10 cellular contexts compared by ENCODE assay signal in genomic region chr19:55451522-55452380, GRCh38. TPM values are rescaled to one million over a fixed set of nuclear protein-coding genes. Genes with fewer than 3 reads are reported as not detected.
A peak's percentile ranks its signal among the peaks of the same experiment; 100 is the strongest.
DNase-seq lines count a peak whose midpoint lies in the region; ATAC-seq, FAIRE-seq and TF ChIP-seq lines count a peak whose summit lies in the region.
"Had no signal": no experiment of that assay in that cellular context is flagged by ENCODE, and none has a peak within 500 bp of the region (broad histone marks: within the 10 kb centered on the region; RNA-seq: fewer than 3 reads in every experiment).

No MANE protein-coding gene starts in this region.

- POLR2A ChIA-PET in A549 (lab: Yijun Ruan, JAX): interaction anchor here (1.3 kb wide), 1 partner anchor 45 kb away, joined by 4 read pairs; no protein-coding TSS in a partner anchor

- H3K36me3 ChIP-seq in vagina: peaks cover 0 to 5% of the 10 kb centered on the region in 2 donors

- H3K27me3 ChIP-seq in vagina: peaks cover 17% of the 10 kb centered on the region

- TF ChIP-seq CTCF in A549 (IDR thresholded peaks at IDR 0.05) (no peak), GM20000 (IDR thresholded peaks at IDR 0.05; ENCODE audit: extremely low read depth, missing control alignments) (no peak), vagina (IDR thresholded peaks at IDR 0.05) (no peak)

- H3K27ac ChIP-seq in A549: peak overlapping the region in 1 of 2 experiments; percentile 68; a peak in 3 of 6 replicates
- no peak overlapping the region for H3K27ac ChIP-seq in vagina

- peak overlapping the region; percentile 78 for H3K4me3 Mint-ChIP-seq in activated naive CD8-positive, alpha-beta T cell

- TF ChIP-seq POLR2A in A549 (IDR thresholded peaks at IDR 0.05; ENCODE audit: low read length) (no peak), vagina (IDR thresholded peaks at IDR 0.05) (no peak)

- peak overlapping the region; percentile 98 for H3K4me2 ChIP-seq in A549

- H3K4me1 ChIP-seq in A549 (peaks cover 32% of the 10 kb centered on the region), vagina (peaks cover 28% of the 10 kb centered on the region)

- ATAC-seq in A549: peak in 1 of 2 experiments; percentile 7; a peak in 1 of 6 replicates
- no peak for ATAC-seq in GM19397 (IDR thresholded peaks at IDR 0.05; ENCODE audit: unreplicated experiment)
- ATAC-seq in GM19035 (IDR thresholded peaks at IDR 0.05; ENCODE audit: unreplicated experiment): no peak
- ATAC-seq: activated CD4-positive, CD25-positive, alpha-beta regulatory T cell treated with anti-CD3 and anti-CD28 coated beads, Interleukin-2, amount 50 U/mL, for 24 hours had no signal

- TF ChIP-seq RAD21 in A549 (conservative IDR thresholded peaks at IDR 0.05 in 1 of 2, IDR thresholded peaks at IDR 0.05 in 1 of 2): no peak

- intact Hi-C loops in vagina (cut with DNase I): no loop called here

- no peak for FAIRE-seq in A549 (lab: Jason Lieb, UNC)

- H3K27ac Mint-ChIP-seq in activated naive CD8-positive, alpha-beta T cell: no peak overlapping the region

- peaks cover 7% of the 10 kb centered on the region for H3K36me3 Mint-ChIP-seq in activated naive CD8-positive, alpha-beta T cell

- H3K27me3 Mint-ChIP-seq in activated naive CD8-positive, alpha-beta T cell: peaks cover 3% of the 10 kb centered on the region

- WGBS in A549 (ENCODE audit: missing lambda C conversion rate): 4% methylated on average over 25 of the region's 82 CpGs

- DNase-seq in A549 (ENCODE audit: low read depth in 1 of 2, low spot score in 1 of 2): no peak
- DNase-seq in GM20000 (ENCODE audit: low spot score): peak; percentile 65
- DNase-seq in left kidney (ENCODE audit: low read depth, low spot score): peak; percentile 67
- no peak for DNase-seq in OCI-M1 (lab: John Stamatoyannopoulos, UW)
- DNase-seq in vagina (ENCODE audit: extremely low spot score in 2 of 2): no peak
- DNase-seq: stimulated activated CD4-positive, alpha-beta T cell treated with anti-CD3 and anti-CD28 coated beads, Interleukin-1b, Interleukin-23, amount 100 ng/mL, for 48 hours had no signal

- no peaks in the 10 kb centered on the region for H3K9me3 ChIP-seq in A549
- no peaks in the 10 kb centered on the region for H3K9me3 ChIP-seq in vagina

- peaks cover 8% of the 10 kb centered on the region for H3K4me1 Mint-ChIP-seq in activated naive CD8-positive, alpha-beta T cell (ENCODE audit: low read depth)

- CTCF ChIA-PET in A549 (lab: Yijun Ruan, JAX): interaction anchor here (0.6 to 4.3 kb wide), 7 partner anchors 15 to 345 kb away, joined by 3 to 26 read pairs (median 3); no protein-coding TSS in a partner anchor

- H3K9me3 Mint-ChIP-seq in activated naive CD8-positive, alpha-beta T cell (ENCODE audit: low read depth): no peaks in the 10 kb centered on the region

- TF ChIP-seq EP300 in A549 (IDR thresholded peaks at IDR 0.05): no peak

- peak overlapping the region; percentile 44 for H3K4me3 ChIP-seq in A549
- peak overlapping the region in 1 of 2 donors; percentile 29 for H3K4me3 ChIP-seq in vagina

TF ChIP-seq in A549, 52 proteins besides CTCF, POLR2A, EP300 and RAD21:
- TF ChIP-seq ZNF302 (CRISPR knock-in tag; IDR thresholded peaks at IDR 0.05): no peak
- TF ChIP-seq ATOH8 (CRISPR knock-in tag; IDR thresholded peaks at IDR 0.05; ENCODE audit: low read depth): no peak
- no peak for TF ChIP-seq MAZ (IDR thresholded peaks at IDR 0.05; ENCODE audit: borderline replicate concordance, low read depth, low read length)

RNA-seq across cellular contexts. Expression of gene SHISA7, which starts 8.7 kb away (rescaled TPM):
- 0.03 TPM in 1 of 2 replicates, not detected in the other for polyA plus RNA-seq in A549 (2011; rRNA removed)
- not detected in 2 replicates for polyA plus RNA-seq in A549 (2012; cell fraction: cytosol; rRNA removed)
- 0.01 TPM in 1 of 2 replicates, not detected in the other for polyA plus RNA-seq in A549 (2012; cell fraction: nucleus; rRNA removed)
- polyA plus RNA-seq in A549 (2017; fragmentation: RNase III; extraction: RNeasy Plus Mini Kit Qiagen cat#74134 plus additional on column Dnase treatment): 0.01 TPM in 1 of 3 replicates, not detected in the others
- 0.15 TPM in 1 of 2 replicates, not detected in the other for polyA minus RNA-seq in A549 (2011; rRNA and poly(A)+ RNA removed)
- 0.25 TPM for total RNA-seq in vagina

RNA-seq across cellular contexts. Expression of gene ISOC2, which starts 9.7 kb away (rescaled TPM):
- 45.3 and 51.5 TPM in 2 replicates for polyA plus RNA-seq in A549 (2011; rRNA removed)
- 79.6 and 132 TPM in 2 replicates for polyA plus RNA-seq in A549 (2012; cell fraction: cytosol; rRNA removed)
- polyA plus RNA-seq in A549 (2012; cell fraction: nucleus; rRNA removed): 77.2 and 99.3 TPM in 2 replicates
- 52.7 to 57.8 TPM (median 54.1 TPM) in 3 replicates for polyA plus RNA-seq in A549 (2017; fragmentation: RNase III; extraction: RNeasy Plus Mini Kit Qiagen cat#74134 plus additional on column Dnase treatment)
- 16.2 and 19.7 TPM in 2 replicates for polyA minus RNA-seq in A549 (2011; rRNA and poly(A)+ RNA removed)
- 61.4 TPM for total RNA-seq in vagina

RNA-seq across cellular contexts. Expression of gene C19orf85, which starts 12.8 kb away (rescaled TPM):
- polyA plus RNA-seq in A549 (2011; rRNA removed) (not detected in 2 replicates), A549 (2017; fragmentation: RNase III; extraction: RNeasy Plus Mini Kit Qiagen cat#74134 plus additional on column Dnase treatment) (not detected in 3 replicates)
- not detected in 2 replicates for polyA plus RNA-seq in A549 (2012; cell fraction: cytosol; rRNA removed)
- polyA plus RNA-seq in A549 (2012; cell fraction: nucleus; rRNA removed): not detected in 2 replicates
- polyA minus RNA-seq in A549 (2011; rRNA and poly(A)+ RNA removed): not detected in 2 replicates
- total RNA-seq in vagina: not detected

RNA-seq across cellular contexts. Expression of gene ZNF628, which starts 24.7 kb away (rescaled TPM):
- polyA plus RNA-seq in A549 (2011; rRNA removed) (0.32 and 0.48 TPM in 2 replicates), A549 (2017; fragmentation: RNase III; extraction: RNeasy Plus Mini Kit Qiagen cat#74134 plus additional on column Dnase treatment) (4.7 to 5.9 TPM (median 5.7 TPM) in 3 replicates)
- polyA plus RNA-seq in A549 (2012; cell fraction: cytosol; rRNA removed): 2.5 and 4.8 TPM in 2 replicates
- polyA plus RNA-seq in A549 (2012; cell fraction: nucleus; rRNA removed): 7.0 and 12.6 TPM in 2 replicates
- polyA minus RNA-seq in A549 (2011; rRNA and poly(A)+ RNA removed): 0.70 and 1.0 TPM in 2 replicates
- total RNA-seq in vagina: 2.7 TPM

RNA-seq across cellular contexts. Expression of gene NAT14, which starts 33.2 kb away (rescaled TPM):
- polyA plus RNA-seq in A549 (2011; rRNA removed): 16.8 and 21.0 TPM in 2 replicates
- polyA plus RNA-seq in A549 (2012; cell fraction: cytosol; rRNA removed): 48.1 and 50.6 TPM in 2 replicates
- 98.9 and 106 TPM in 2 replicates for polyA plus RNA-seq in A549 (2012; cell fraction: nucleus; rRNA removed)
- polyA plus RNA-seq in A549 (2017; fragmentation: RNase III; extraction: RNeasy Plus Mini Kit Qiagen cat#74134 plus additional on column Dnase treatment): 46.5 to 57.4 TPM (median 50.3 TPM) in 3 replicates
- 7.6 and 10.2 TPM in 2 replicates for polyA minus RNA-seq in A549 (2011; rRNA and poly(A)+ RNA removed)
- 14.2 TPM for total RNA-seq in vagina

Comparison
In these comparisons a context has a peak if more than half of its experiments do, and no peak if none do; other contexts are left out.
1. DNase-seq: peak in GM20000 (single experiment) and left kidney (single experiment); none in A549 (0 of 2), OCI-M1 (single experiment) and vagina (0 of 2).